In the genomic region with DNA sequence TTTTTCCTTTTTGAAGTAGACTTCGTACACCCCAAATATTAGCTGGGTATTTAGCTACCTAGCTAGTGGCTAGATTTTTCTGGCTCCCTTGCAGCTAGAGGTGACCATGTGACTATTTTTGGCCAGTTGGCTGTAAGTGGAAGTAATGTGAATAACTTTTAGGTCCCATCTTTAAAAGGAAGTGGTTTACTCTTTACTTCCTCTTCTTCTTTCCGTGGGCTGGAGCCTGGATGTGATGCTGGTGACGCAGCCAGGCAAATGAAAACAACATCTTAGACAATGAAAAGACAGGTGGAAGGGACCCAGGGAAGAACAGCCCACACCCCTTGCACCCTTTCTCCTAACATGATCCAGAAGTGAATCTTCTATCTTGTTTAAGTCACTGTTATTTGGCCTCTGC, we compare ENCODE assay signal across 22 cellular contexts.
"Had no signal": no experiment of that assay in that cellular context is flagged by ENCODE, and none has a peak within 500 bp of the region (broad histone marks: within the 10 kb centered on the region; RNA-seq: fewer than 3 reads in every experiment).

No MANE protein-coding gene starts in this region.

- H3K36me3 Mint-ChIP-seq: natural killer cell treated with Interleukin-12 subunit alpha and Interleukin-12 subunit beta and Interleukin-15 and Interleukin-18, amount 100 ng/mL, for 72 hours; stimulated activated memory B cell treated with anti-CD40 and anti-IgM and Interleukin-4, amounts not matched to agents 10 μg/mL and 1 μg/mL and 100 μg/mL, for 72 hours had no signal

- H3K4me3 ChIP-seq: breast epithelium, coronary artery, lower lobe of right lung, thoracic aorta, upper lobe of right lung had no signal

- H3K4me1 Mint-ChIP-seq: stimulated activated memory B cell treated with anti-CD40 and anti-IgM and Interleukin-4, amounts not matched to agents 10 μg/mL and 1 μg/mL and 100 μg/mL, for 72 hours had no signal

- H3K9me3 ChIP-seq: breast epithelium, thoracic aorta, upper lobe of right lung had no signal

- DNase-seq: activated CD4-positive, alpha-beta T cell treated with anti-CD3 and anti-CD28 coated beads, Interleukin-2, amount 50 U/mL, for 4 hours; activated CD4-positive, CD25-positive, alpha-beta regulatory T cell treated with anti-CD3 and anti-CD28 coated beads, Interleukin-2, amount 50 U/mL, for 72 hours; activated effector memory CD4-positive, alpha-beta T cell treated with anti-CD3 and anti-CD28 coated beads, Interleukin-2, amount 50 U/mL, for 16 hours; activated naive CD4-positive, alpha-beta T cell treated with anti-CD3 and anti-CD28 coated beads, Interleukin-2, amount 50 U/mL, for 16 hours; activated T-cell treated with anti-CD3 and anti-CD28 coated beads, Interleukin-2, amount 50 U/mL, for 72 hours; erythroblast; foreskin melanocyte; glutamatergic neuron; hypothalamus; lower lobe of right lung; stimulated activated CD4-positive, alpha-beta T cell treated with anti-CD3 and anti-CD28 coated beads, Interleukin-4, amount 100 ng/mL, for 24 hours; T-helper 9 cell; upper lobe of right lung had no signal

- H3K4me3 Mint-ChIP-seq: activated T-cell treated with anti-CD3 and anti-CD28 coated beads, Interleukin-2, amount 50 U/mL, for 72 hours; natural killer cell treated with Interleukin-12 subunit alpha and Interleukin-12 subunit beta and Interleukin-15 and Interleukin-18, amount 100 ng/mL, for 72 hours; stimulated activated memory B cell treated with anti-CD40 and anti-IgM and Interleukin-4, amounts not matched to agents 10 μg/mL and 1 μg/mL and 100 μg/mL, for 72 hours had no signal

- H3K27me3 ChIP-seq: breast epithelium, neutrophil, upper lobe of right lung had no signal

- H3K36me3 ChIP-seq: breast epithelium, lower lobe of right lung, neutrophil, thoracic aorta, upper lobe of right lung had no signal

- H3K4me1 ChIP-seq: breast epithelium, lower lobe of right lung, parathyroid adenoma, upper lobe of right lung had no signal

- H3K79me2 ChIP-seq: parathyroid adenoma had no signal

- H2AFZ ChIP-seq: parathyroid adenoma had no signal

- H3K27ac Mint-ChIP-seq: activated T-cell treated with anti-CD3 and anti-CD28 coated beads, Interleukin-2, amount 50 U/mL, for 72 hours; natural killer cell treated with Interleukin-12 subunit alpha and Interleukin-12 subunit beta and Interleukin-15 and Interleukin-18, amount 100 ng/mL, for 72 hours; stimulated activated memory B cell treated with anti-CD40 and anti-IgM and Interleukin-4, amounts not matched to agents 10 μg/mL and 1 μg/mL and 100 μg/mL, for 72 hours had no signal

- H3K27ac ChIP-seq: breast epithelium, coronary artery, lower lobe of right lung, neutrophil, parathyroid adenoma, thoracic aorta, upper lobe of right lung, VCaP had no signal

- H3K9ac ChIP-seq: parathyroid adenoma had no signal

- ATAC-seq: activated T-cell treated with anti-CD3 and anti-CD28 coated beads, Interleukin-2, amount 50 U/mL, for 72 hours; lower lobe of right lung; natural killer cell treated with Interleukin-12 subunit alpha and Interleukin-12 subunit beta and Interleukin-15 and Interleukin-18, amount 100 ng/mL, for 72 hours; sciatic nerve; stimulated activated memory B cell treated with anti-CD40 and anti-IgM and Interleukin-4, amounts not matched to agents 10 μg/mL and 1 μg/mL and 100 μg/mL, for 72 hours; upper lobe of right lung had no signal
